In the genomic region with DNA sequence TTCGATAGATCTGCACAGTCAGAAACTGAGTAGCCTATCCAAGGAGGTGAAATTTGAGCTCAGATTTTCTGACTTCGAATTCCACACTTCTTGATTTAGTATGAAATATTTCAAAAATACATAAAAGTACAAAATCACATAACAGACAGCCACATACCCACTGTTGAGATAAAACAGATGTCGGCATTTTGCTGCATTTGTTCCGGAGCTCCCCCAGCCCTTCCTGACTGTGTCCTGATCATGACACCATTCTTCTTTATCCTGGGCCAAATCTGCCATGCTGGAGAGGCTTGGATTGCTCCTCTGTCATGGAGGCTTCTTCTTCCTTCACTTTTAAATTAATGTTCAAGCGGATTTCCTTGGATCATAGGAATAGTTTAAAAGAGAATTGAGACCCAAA, we compare ENCODE assay signal across 17 cellular contexts.
DNase-seq lines count a peak whose midpoint lies in the region; ATAC-seq lines count a peak whose summit lies in the region.
"Had no signal": no experiment of that assay in that cellular context is flagged by ENCODE, and none has a peak within 500 bp of the region (broad histone marks: within the 10 kb centered on the region; RNA-seq: fewer than 3 reads in every experiment).

No MANE protein-coding gene starts in this region.

- H3K36me3 Mint-ChIP-seq in activated naive CD4-positive, alpha-beta T cell treated with anti-CD3 and anti-CD28 coated beads for 36 hours (ENCODE audit: low read depth): no peaks in the 10 kb centered on the region
- peaks cover 24% of the 10 kb centered on the region for H3K36me3 Mint-ChIP-seq in activated naive CD8-positive, alpha-beta T cell treated with anti-CD3 and anti-CD28 coated beads, Interleukin-2, amount 10 ng/mL, durations not matched to agents 7 days and 5 days
- H3K36me3 Mint-ChIP-seq: CD4-positive, CD25-positive, alpha-beta regulatory T cell; neural progenitor cell had no signal

- CTCF ChIA-PET in activated naive CD4-positive, alpha-beta T cell treated with anti-CD3 and anti-CD28 coated beads for 36 hours (lab: Charles Lee): interaction anchor here (0.7 to 3.3 kb wide), 7 partner anchors 9 to 168 kb away, joined by 3 to 12 read pairs (median 4); no protein-coding TSS in a partner anchor

- H3K27ac Mint-ChIP-seq in activated naive CD4-positive, alpha-beta T cell treated with anti-CD3 and anti-CD28 coated beads for 36 hours: peak overlapping the region; percentile 88
- H3K27ac Mint-ChIP-seq in activated naive CD8-positive, alpha-beta T cell treated with anti-CD3 and anti-CD28 coated beads, Interleukin-2, amount 10 ng/mL, durations not matched to agents 7 days and 5 days: peak overlapping the region; percentile 96
- peak overlapping the region; percentile 97 to 98 for H3K27ac Mint-ChIP-seq in stimulated activated naive CD8-positive, alpha-beta T cell treated with anti-CD3 and anti-CD28 coated beads, Interleukin-15, amount 100 ng/mL, for 72 hours
- H3K27ac Mint-ChIP-seq: neural progenitor cell had no signal

- H3K9me3 Mint-ChIP-seq in activated naive CD4-positive, alpha-beta T cell treated with anti-CD3 and anti-CD28 coated beads for 36 hours: no peaks in the 10 kb centered on the region
- peaks cover 15% of the 10 kb centered on the region for H3K9me3 Mint-ChIP-seq in activated naive CD8-positive, alpha-beta T cell treated with anti-CD3 and anti-CD28 coated beads, Interleukin-2, amount 10 ng/mL, durations not matched to agents 7 days and 5 days
- no peaks in the 10 kb centered on the region for H3K9me3 Mint-ChIP-seq in stimulated activated naive CD8-positive, alpha-beta T cell treated with anti-CD3 and anti-CD28 coated beads, Interleukin-15, amount 100 ng/mL, for 72 hours
- H3K9me3 Mint-ChIP-seq: CD4-positive, CD25-positive, alpha-beta regulatory T cell; neural progenitor cell had no signal

- no peak for DNase-seq in activated naive CD4-positive, alpha-beta T cell treated with anti-CD3 and anti-CD28 coated beads for 36 hours
- no peak for DNase-seq in activated naive CD4-positive, alpha-beta T cell treated with anti-CD3 and anti-CD28 coated beads, Interleukin-2, amount 50 U/mL, for 16 hours
- DNase-seq in RPMI7951 (ENCODE audit: low read depth) (peak; percentile 26), NCI-H69 (lab: John Stamatoyannopoulos, UW) (no peak), left cardiac atrium (no peak)
- no peak for DNase-seq in activated naive CD8-positive, alpha-beta T cell treated with anti-CD3 and anti-CD28 coated beads, Interleukin-2, amount 10 ng/mL, durations not matched to agents 7 days and 5 days
- no peak for DNase-seq in stimulated activated naive CD8-positive, alpha-beta T cell treated with anti-CD3 and anti-CD28 coated beads, Interleukin-15, amount 100 ng/mL, for 72 hours
- DNase-seq in stimulated activated CD4-positive, alpha-beta T cell treated with anti-CD3 and anti-CD28 coated beads, Interleukin-4, amount 100 ng/mL, for 24 hours: no peak
- DNase-seq: aorta; cerebellar nuclear complex; effector CD8-positive, alpha-beta T cell; left colon; NCI-H146; NCI-H774; substantia nigra had no signal

- no peak overlapping the region for H3K4me3 Mint-ChIP-seq in activated naive CD4-positive, alpha-beta T cell treated with anti-CD3 and anti-CD28 coated beads for 36 hours
- H3K4me3 Mint-ChIP-seq in activated naive CD8-positive, alpha-beta T cell treated with anti-CD3 and anti-CD28 coated beads, Interleukin-2, amount 10 ng/mL, durations not matched to agents 7 days and 5 days: no peak overlapping the region
- peak overlapping the region in 1 of 2 donors; percentile 70 for H3K4me3 Mint-ChIP-seq in stimulated activated naive CD8-positive, alpha-beta T cell treated with anti-CD3 and anti-CD28 coated beads, Interleukin-15, amount 100 ng/mL, for 72 hours
- H3K4me3 Mint-ChIP-seq: neural progenitor cell had no signal

- ATAC-seq in activated naive CD8-positive, alpha-beta T cell treated with anti-CD3 and anti-CD28 coated beads, Interleukin-2, amount 10 ng/mL, durations not matched to agents 7 days and 5 days (ENCODE audit: low read depth): no peak
- ATAC-seq in stimulated activated naive CD8-positive, alpha-beta T cell treated with anti-CD3 and anti-CD28 coated beads, Interleukin-15, amount 100 ng/mL, for 72 hours: no peak
- ATAC-seq in left cardiac atrium: no peak
- ATAC-seq: left colon had no signal

- POLR2A ChIA-PET in activated naive CD8-positive, alpha-beta T cell treated with anti-CD3 and anti-CD28 coated beads, Interleukin-2, amount 10 ng/mL, durations not matched to agents 7 days and 5 days (lab: Charles Lee): interaction anchor here (0.6 to 0.9 kb wide), 5 partner anchors 37 to 123 kb away, joined by 3 to 4 read pairs (median 3); no protein-coding TSS in a partner anchor

- intact Hi-C loops in activated naive CD4-positive, alpha-beta T cell treated with anti-CD3 and anti-CD28 coated beads for 36 hours (cut with micrococcal nuclease): loop anchor here (5.0 kb wide), 1 partner anchor 796 kb away; no protein-coding TSS in a partner anchor
- intact Hi-C loops in left cardiac atrium (cut with DNase I): no loop called here

- peaks cover 1% of the 10 kb centered on the region for H3K27me3 Mint-ChIP-seq in activated naive CD4-positive, alpha-beta T cell treated with anti-CD3 and anti-CD28 coated beads for 36 hours (ENCODE audit: low read depth)
- H3K27me3 Mint-ChIP-seq in activated naive CD8-positive, alpha-beta T cell treated with anti-CD3 and anti-CD28 coated beads, Interleukin-2, amount 10 ng/mL, durations not matched to agents 7 days and 5 days: peaks cover 2% of the 10 kb centered on the region
- H3K27me3 Mint-ChIP-seq in stimulated activated naive CD8-positive, alpha-beta T cell treated with anti-CD3 and anti-CD28 coated beads, Interleukin-15, amount 100 ng/mL, for 72 hours: peaks cover 6% of the 10 kb centered on the region

- H3K4me1 Mint-ChIP-seq in activated naive CD4-positive, alpha-beta T cell treated with anti-CD3 and anti-CD28 coated beads for 36 hours (ENCODE audit: low read depth): peaks cover 72% of the 10 kb centered on the region
- H3K4me1 Mint-ChIP-seq in activated naive CD8-positive, alpha-beta T cell treated with anti-CD3 and anti-CD28 coated beads, Interleukin-2, amount 10 ng/mL, durations not matched to agents 7 days and 5 days: peaks cover 53% of the 10 kb centered on the region
- H3K4me1 Mint-ChIP-seq in stimulated activated naive CD8-positive, alpha-beta T cell treated with anti-CD3 and anti-CD28 coated beads, Interleukin-15, amount 100 ng/mL, for 72 hours: peaks cover 63% of the 10 kb centered on the region
